24 cellular contexts compared by ENCODE assay signal in the genomic region with DNA sequence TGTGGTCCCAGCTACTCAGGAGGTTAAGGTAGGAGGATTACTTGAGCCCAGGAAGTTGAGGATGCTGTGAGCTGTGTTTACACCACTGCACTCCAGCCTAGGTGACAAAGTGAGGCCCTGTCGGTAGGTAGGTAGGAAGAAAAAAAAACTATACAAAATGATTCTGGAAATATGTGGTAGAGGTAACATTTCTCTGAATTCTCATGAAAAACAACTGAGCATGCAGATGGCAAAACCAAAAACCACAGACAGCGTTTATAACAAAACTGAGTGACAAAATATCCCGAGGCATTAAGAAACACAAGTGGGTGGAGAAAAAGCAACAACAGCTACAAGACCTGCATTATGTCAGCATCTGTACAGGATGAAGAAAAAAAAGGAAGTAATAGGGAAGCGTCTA.
DNase-seq lines count a peak whose midpoint lies in the region; ATAC-seq and TF ChIP-seq lines count a peak whose summit lies in the region.
"Had no signal": no experiment of that assay in that cellular context is flagged by ENCODE, and none has a peak within 500 bp of the region (broad histone marks: within the 10 kb centered on the region; RNA-seq: fewer than 3 reads in every experiment).

No MANE protein-coding gene starts in this region.

- H3K9me3 ChIP-seq in gastrocnemius medialis, result no peaks in the 10 kb centered on the region
- H3K9me3 ChIP-seq: breast epithelium, neutrophil, prostate gland, sigmoid colon had no signal

- no peaks in the 10 kb centered on the region for H3K9me3 Mint-ChIP-seq in activated CD8-positive, alpha-beta T cell treated with anti-CD3 and anti-CD28 coated beads for 36 hours
- no peaks in the 10 kb centered on the region for H3K9me3 Mint-ChIP-seq in activated CD8-positive, alpha-beta T cell treated with anti-CD3 and anti-CD28 coated beads, Interleukin-2, amount 10 ng/mL, durations not matched to agents 7 days and 5 days (ENCODE audit: insufficient read depth)
- H3K9me3 Mint-ChIP-seq in T-cell (no peaks in the 10 kb centered on the region), CD14-positive monocyte (no peaks in the 10 kb centered on the region)
- no peaks in the 10 kb centered on the region for H3K9me3 Mint-ChIP-seq in central memory CD8-positive, alpha-beta T cell

- no peaks in the 10 kb centered on the region for H3K27me3 ChIP-seq in gastrocnemius medialis
- H3K27me3 ChIP-seq: neutrophil had no signal

- H3K4me1 Mint-ChIP-seq in activated CD8-positive, alpha-beta T cell treated with anti-CD3 and anti-CD28 coated beads for 36 hours (ENCODE audit: low read depth), result peaks cover 8% of the 10 kb centered on the region
- H3K4me1 Mint-ChIP-seq in activated CD8-positive, alpha-beta T cell treated with anti-CD3 and anti-CD28 coated beads, Interleukin-2, amount 10 ng/mL, durations not matched to agents 7 days and 5 days (ENCODE audit: low read depth), result peaks cover 8% of the 10 kb centered on the region
- peaks cover 0 to 12% (median 10%) of the 10 kb centered on the region in 3 donors for H3K4me1 Mint-ChIP-seq in T-cell
- peaks cover 7% of the 10 kb centered on the region for H3K4me1 Mint-ChIP-seq in central memory CD8-positive, alpha-beta T cell
- peaks cover 4% of the 10 kb centered on the region for H3K4me1 Mint-ChIP-seq in CD14-positive monocyte
- H3K4me1 Mint-ChIP-seq: B cell had no signal

- in situ Hi-C loops in gastrocnemius medialis (cut with MboI; ENCODE audit: low sequenced_read_pairs in 4 of 4), result no loop called here

- CTCF ChIA-PET in activated CD8-positive, alpha-beta T cell treated with anti-CD3 and anti-CD28 coated beads for 36 hours (lab: Charles Lee), result no interaction called here
- CTCF ChIA-PET in activated CD8-positive, alpha-beta T cell treated with anti-CD3 and anti-CD28 coated beads, Interleukin-2, amount 10 ng/mL, durations not matched to agents 7 days and 5 days (lab: Charles Lee), result interaction anchor here (1.7 kb wide), 1 partner anchor 9 kb away, joined by 7 read pairs; no protein-coding TSS in a partner anchor
- CTCF ChIA-PET in T-cell (lab: Charles Lee), result interaction anchor here in 1 of 2 donors (0.6 kb wide), 1 partner anchor 8 kb away, joined by 5 read pairs; no protein-coding TSS in a partner anchor

- H3K27ac Mint-ChIP-seq in activated CD8-positive, alpha-beta T cell treated with anti-CD3 and anti-CD28 coated beads for 36 hours, result peak overlapping the region; percentile 54
- H3K27ac Mint-ChIP-seq in activated CD8-positive, alpha-beta T cell treated with anti-CD3 and anti-CD28 coated beads, Interleukin-2, amount 10 ng/mL, durations not matched to agents 7 days and 5 days, result no peak overlapping the region
- H3K27ac Mint-ChIP-seq in T-cell (peak overlapping the region; percentile 77 to 85), CD14-positive monocyte (no peak overlapping the region)
- H3K27ac Mint-ChIP-seq in central memory CD8-positive, alpha-beta T cell (ENCODE audit: low read depth), result peak overlapping the region; percentile 60
- H3K27ac Mint-ChIP-seq: B cell had no signal

- DNase-seq in activated CD8-positive, alpha-beta T cell treated with anti-CD3 and anti-CD28 coated beads for 36 hours, result no peak
- no peak for DNase-seq in activated CD8-positive, alpha-beta T cell treated with anti-CD3 and anti-CD28 coated beads, Interleukin-2, amount 10 ng/mL, durations not matched to agents 7 days and 5 days
- peak; percentile 1 for DNase-seq in GF-D8 (lab: John Stamatoyannopoulos, UW)
- no peak for DNase-seq in T-cell
- no peak for DNase-seq in central memory CD8-positive, alpha-beta T cell (ENCODE audit: low spot score in 2 of 2)
- DNase-seq in CD14-positive monocyte (ENCODE audit: low spot score), result no peak
- DNase-seq in stimulated activated CD4-positive, alpha-beta T cell treated with anti-CD3 and anti-CD28 coated beads, Interleukin-4, amount 100 ng/mL, for 4 hours, result no peak
- DNase-seq in gastrocnemius medialis, result no peak
- DNase-seq: activated CD4-positive, alpha-beta T cell treated with anti-CD3 and anti-CD28 coated beads, Interleukin-2, amount 50 U/mL, for 1 hour; COR-L47; DMS53; glutamatergic neuron; H7; left ventricle myocardium superior; NCI-H2081 treated with DMSO at 0.1 percent for 48 hours; NCI-H345; NCI-H774; RPMI8226; sigmoid colon; stimulated activated naive CD4-positive, alpha-beta T cell treated with Interleukin-2 at 50 U/mL for 16 hours had no signal

- H3K4me3 ChIP-seq in gastrocnemius medialis, result no peak overlapping the region
- H3K4me3 ChIP-seq: breast epithelium, prostate gland, sigmoid colon had no signal

- TF ChIP-seq CTCF in activated CD8-positive, alpha-beta T cell treated with anti-CD3 and anti-CD28 coated beads for 36 hours (IDR thresholded peaks at IDR 0.05), result no peak
- TF ChIP-seq CTCF in CD14-positive monocyte (IDR thresholded peaks at IDR 0.05) (no peak), gastrocnemius medialis (IDR thresholded peaks at IDR 0.05 in 4 of 5, conservative IDR thresholded peaks at IDR 0.05 in 1 of 5) (no peak)

- intact Hi-C loops in activated CD8-positive, alpha-beta T cell treated with anti-CD3 and anti-CD28 coated beads for 36 hours (cut with micrococcal nuclease), result no loop called here
- intact Hi-C loops in CD14-positive monocyte (cut with micrococcal nuclease), result no loop called here
- intact Hi-C loops in gastrocnemius medialis (cut with DNase I; ENCODE audit: low total_unique reads), result no loop called here

- no peak overlapping the region for H3K4me3 Mint-ChIP-seq in activated CD8-positive, alpha-beta T cell treated with anti-CD3 and anti-CD28 coated beads for 36 hours
- no peak overlapping the region for H3K4me3 Mint-ChIP-seq in activated CD8-positive, alpha-beta T cell treated with anti-CD3 and anti-CD28 coated beads, Interleukin-2, amount 10 ng/mL, durations not matched to agents 7 days and 5 days
- no peak overlapping the region for H3K4me3 Mint-ChIP-seq in T-cell
- H3K4me3 Mint-ChIP-seq in central memory CD8-positive, alpha-beta T cell, result no peak overlapping the region
- H3K4me3 Mint-ChIP-seq in CD14-positive monocyte, result no peak overlapping the region
- H3K4me3 Mint-ChIP-seq: B cell had no signal

- ATAC-seq in activated CD8-positive, alpha-beta T cell treated with anti-CD3 and anti-CD28 coated beads for 36 hours, result peak; percentile 37
- ATAC-seq in activated CD8-positive, alpha-beta T cell treated with anti-CD3 and anti-CD28 coated beads, Interleukin-2, amount 10 ng/mL, durations not matched to agents 7 days and 5 days, result no peak
- ATAC-seq in T-cell (replicated peaks in 1 of 4) (peak in 1 of 4 experiments; percentile 46), gastrocnemius medialis (no peak)
- ATAC-seq in central memory CD8-positive, alpha-beta T cell (replicated peaks; ENCODE audit: extremely low read depth, poor library complexity, severe bottlenecking), result no peak
- ATAC-seq: left ventricle myocardium superior had no signal

- H3K27ac ChIP-seq in gastrocnemius medialis, result no peak overlapping the region
- H3K27ac ChIP-seq: breast epithelium, neutrophil, prostate gland, sigmoid colon had no signal

- no peaks in the 10 kb centered on the region for H3K36me3 Mint-ChIP-seq in activated CD8-positive, alpha-beta T cell treated with anti-CD3 and anti-CD28 coated beads for 36 hours (ENCODE audit: low read depth)
- H3K36me3 Mint-ChIP-seq in activated CD8-positive, alpha-beta T cell treated with anti-CD3 and anti-CD28 coated beads, Interleukin-2, amount 10 ng/mL, durations not matched to agents 7 days and 5 days (ENCODE audit: low read depth), result no peaks in the 10 kb centered on the region
- no peaks in the 10 kb centered on the region for H3K36me3 Mint-ChIP-seq in T-cell
- no peaks in the 10 kb centered on the region for H3K36me3 Mint-ChIP-seq in central memory CD8-positive, alpha-beta T cell (ENCODE audit: insufficient read depth)
- no peaks in the 10 kb centered on the region for H3K36me3 Mint-ChIP-seq in CD14-positive monocyte

- POLR2A ChIA-PET in activated CD8-positive, alpha-beta T cell treated with anti-CD3 and anti-CD28 coated beads for 36 hours (lab: Charles Lee), result no interaction called here
- POLR2A ChIA-PET in activated CD8-positive, alpha-beta T cell treated with anti-CD3 and anti-CD28 coated beads, Interleukin-2, amount 10 ng/mL, durations not matched to agents 7 days and 5 days (lab: Charles Lee), result no interaction called here
- POLR2A ChIA-PET in T-cell (lab: Charles Lee), result no interaction called here

- H3K36me3 ChIP-seq in gastrocnemius medialis, result no peaks in the 10 kb centered on the region
- H3K36me3 ChIP-seq: breast epithelium, neutrophil, prostate gland, sigmoid colon had no signal

- no peaks in the 10 kb centered on the region for H3K27me3 Mint-ChIP-seq in activated CD8-positive, alpha-beta T cell treated with anti-CD3 and anti-CD28 coated beads for 36 hours
- H3K27me3 Mint-ChIP-seq in activated CD8-positive, alpha-beta T cell treated with anti-CD3 and anti-CD28 coated beads, Interleukin-2, amount 10 ng/mL, durations not matched to agents 7 days and 5 days (ENCODE audit: low read depth), result peaks cover 6% of the 10 kb centered on the region
- H3K27me3 Mint-ChIP-seq in T-cell, result peaks cover 0 to 8% of the 10 kb centered on the region in 2 donors
- no peaks in the 10 kb centered on the region for H3K27me3 Mint-ChIP-seq in central memory CD8-positive, alpha-beta T cell
- peaks cover 0 to 8% (median 3%) of the 10 kb centered on the region in 3 donors for H3K27me3 Mint-ChIP-seq in CD14-positive monocyte (ENCODE audit: low read depth in 3 of 3)

- TF ChIP-seq POLR2A in gastrocnemius medialis (IDR thresholded peaks at IDR 0.05), result no peak

- H3K4me1 ChIP-seq in gastrocnemius medialis, result no peaks in the 10 kb centered on the region
- H3K4me1 ChIP-seq: breast epithelium, prostate gland, sigmoid colon had no signal

Comparison
In these comparisons a context has a peak if more than half of its experiments do, and no peak if none do; other contexts are left out.
1. H3K27ac Mint-ChIP-seq: peak in activated CD8-positive, alpha-beta T cell treated with anti-CD3 and anti-CD28 coated beads for 36 hours (single experiment), T-cell (2 of 2) and central memory CD8-positive, alpha-beta T cell (single experiment); none in activated CD8-positive, alpha-beta T cell treated with anti-CD3 and anti-CD28 coated beads, Interleukin-2, amount 10 ng/mL, durations not matched to agents 7 days and 5 days (single experiment) and CD14-positive monocyte (0 of 7).